ENCODE assay signal across 1 cellular context in the genomic region with DNA sequence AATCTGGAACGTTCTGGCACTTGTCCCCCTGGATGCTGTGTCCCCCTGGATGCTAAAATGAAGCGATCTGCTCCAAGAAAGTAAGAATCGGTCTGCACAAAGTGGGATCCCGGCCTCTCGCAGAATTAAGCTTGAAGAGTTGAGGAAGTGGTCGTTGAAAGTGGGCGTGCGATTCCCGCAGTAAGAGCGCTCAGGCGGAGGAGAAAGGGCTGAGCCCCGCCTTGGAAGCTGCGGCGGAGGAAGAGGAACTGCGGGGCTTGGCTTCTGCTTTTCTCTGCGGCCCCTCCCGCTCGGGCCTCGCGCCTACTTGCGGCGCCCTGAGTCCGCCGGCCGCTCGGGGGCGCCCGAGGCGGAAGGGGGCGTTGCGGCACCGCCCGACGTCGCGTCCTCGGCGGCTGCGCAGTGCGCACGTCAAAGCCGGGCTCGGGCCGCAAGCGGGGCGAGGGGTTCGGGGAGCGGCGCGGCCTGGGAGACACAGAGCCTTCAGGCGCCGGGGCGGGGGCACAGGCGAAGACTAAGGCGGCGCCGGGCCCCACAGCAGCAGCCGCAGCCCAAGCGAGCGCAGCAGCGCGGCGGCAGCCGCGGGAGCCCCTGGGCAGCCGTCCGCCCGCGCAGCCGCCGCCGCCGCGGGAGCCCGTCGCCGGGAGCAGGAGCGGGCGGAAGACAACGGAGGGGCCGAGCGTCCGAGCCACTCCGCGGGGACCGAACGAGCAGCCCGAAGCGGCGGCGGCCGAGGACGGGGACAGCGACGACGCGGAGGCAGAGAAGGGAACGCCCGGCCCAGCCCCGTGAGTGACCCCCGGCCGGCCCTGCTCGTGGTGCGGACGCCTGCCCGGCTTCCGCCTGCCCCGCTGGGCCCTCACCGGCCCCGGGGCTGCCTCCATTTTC.
A peak's percentile ranks its signal among the peaks of the same experiment; 100 is the strongest.
TF ChIP-seq lines count a peak whose summit lies in the region.

A gene (plus strand): TSS at position 400 of the 888 bp plus-strand sequence. CDS start 47,160 bp downstream, outside the sequence.

TF ChIP-seq in HepG2, 621 proteins besides CTCF, POLR2A, EP300 and RAD21 (continued from another document and continues in another):
- TF ChIP-seq, protein P1, sequence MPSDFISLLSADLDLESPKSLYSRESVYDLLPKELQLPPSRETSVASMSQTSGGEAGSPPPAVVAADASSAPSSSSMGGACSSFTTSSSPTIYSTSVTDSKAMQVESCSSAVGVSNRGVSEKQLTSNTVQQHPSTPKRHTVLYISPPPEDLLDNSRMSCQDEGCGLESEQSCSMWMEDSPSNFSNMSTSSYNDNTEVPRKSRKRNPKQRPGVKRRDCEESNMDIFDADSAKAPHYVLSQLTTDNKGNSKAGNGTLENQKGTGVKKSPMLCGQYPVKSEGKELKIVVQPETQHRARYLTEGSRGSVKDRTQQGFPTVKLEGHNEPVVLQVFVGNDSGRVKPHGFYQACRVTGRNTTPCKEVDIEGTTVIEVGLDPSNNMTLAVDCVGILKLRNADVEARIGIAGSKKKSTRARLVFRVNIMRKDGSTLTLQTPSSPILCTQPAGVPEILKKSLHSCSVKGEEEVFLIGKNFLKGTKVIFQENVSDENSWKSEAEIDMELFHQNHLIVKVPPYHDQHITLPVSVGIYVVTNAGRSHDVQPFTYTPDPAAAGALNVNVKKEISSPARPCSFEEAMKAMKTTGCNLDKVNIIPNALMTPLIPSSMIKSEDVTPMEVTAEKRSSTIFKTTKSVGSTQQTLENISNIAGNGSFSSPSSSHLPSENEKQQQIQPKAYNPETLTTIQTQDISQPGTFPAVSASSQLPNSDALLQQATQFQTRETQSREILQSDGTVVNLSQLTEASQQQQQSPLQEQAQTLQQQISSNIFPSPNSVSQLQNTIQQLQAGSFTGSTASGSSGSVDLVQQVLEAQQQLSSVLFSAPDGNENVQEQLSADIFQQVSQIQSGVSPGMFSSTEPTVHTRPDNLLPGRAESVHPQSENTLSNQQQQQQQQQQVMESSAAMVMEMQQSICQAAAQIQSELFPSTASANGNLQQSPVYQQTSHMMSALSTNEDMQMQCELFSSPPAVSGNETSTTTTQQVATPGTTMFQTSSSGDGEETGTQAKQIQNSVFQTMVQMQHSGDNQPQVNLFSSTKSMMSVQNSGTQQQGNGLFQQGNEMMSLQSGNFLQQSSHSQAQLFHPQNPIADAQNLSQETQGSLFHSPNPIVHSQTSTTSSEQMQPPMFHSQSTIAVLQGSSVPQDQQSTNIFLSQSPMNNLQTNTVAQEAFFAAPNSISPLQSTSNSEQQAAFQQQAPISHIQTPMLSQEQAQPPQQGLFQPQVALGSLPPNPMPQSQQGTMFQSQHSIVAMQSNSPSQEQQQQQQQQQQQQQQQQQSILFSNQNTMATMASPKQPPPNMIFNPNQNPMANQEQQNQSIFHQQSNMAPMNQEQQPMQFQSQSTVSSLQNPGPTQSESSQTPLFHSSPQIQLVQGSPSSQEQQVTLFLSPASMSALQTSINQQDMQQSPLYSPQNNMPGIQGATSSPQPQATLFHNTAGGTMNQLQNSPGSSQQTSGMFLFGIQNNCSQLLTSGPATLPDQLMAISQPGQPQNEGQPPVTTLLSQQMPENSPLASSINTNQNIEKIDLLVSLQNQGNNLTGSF (CRISPR knock-in tag; IDR thresholded peaks at IDR 0.05): no peak
- no peak for TF ChIP-seq HHEX (CRISPR knock-in tag; IDR thresholded peaks at IDR 0.05)
- TF ChIP-seq HOXA7 (CRISPR knock-in tag; IDR thresholded peaks at IDR 0.05): no peak
- TF ChIP-seq PCBP1 (IDR thresholded peaks at IDR 0.05; ENCODE audit: borderline replicate concordance, low read depth, low read length): no peak
- TF ChIP-seq TBL1XR1 (IDR thresholded peaks at IDR 0.05; ENCODE audit: borderline replicate concordance, low read length, partially characterized antibody): no peak
- TF ChIP-seq PRMT3 (CRISPR knock-in tag; IDR thresholded peaks at IDR 0.05; ENCODE audit: borderline replicate concordance, low read depth): peak; percentile 95
- no peak for TF ChIP-seq TBX3 (IDR thresholded peaks at IDR 0.05; ENCODE audit: borderline replicate concordance)
- no peak for TF ChIP-seq NR2F6 (IDR thresholded peaks at IDR 0.05)
- TF ChIP-seq NR2F6 (CRISPR knock-in tag; IDR thresholded peaks at IDR 0.05): peak; percentile 52; the same call in 1 of the 2 replicates
- no peak; the same call in 1 of the 2 replicates for TF ChIP-seq BRD4 (CRISPR knock-in tag; IDR thresholded peaks at IDR 0.05)
- TF ChIP-seq, protein P2, sequence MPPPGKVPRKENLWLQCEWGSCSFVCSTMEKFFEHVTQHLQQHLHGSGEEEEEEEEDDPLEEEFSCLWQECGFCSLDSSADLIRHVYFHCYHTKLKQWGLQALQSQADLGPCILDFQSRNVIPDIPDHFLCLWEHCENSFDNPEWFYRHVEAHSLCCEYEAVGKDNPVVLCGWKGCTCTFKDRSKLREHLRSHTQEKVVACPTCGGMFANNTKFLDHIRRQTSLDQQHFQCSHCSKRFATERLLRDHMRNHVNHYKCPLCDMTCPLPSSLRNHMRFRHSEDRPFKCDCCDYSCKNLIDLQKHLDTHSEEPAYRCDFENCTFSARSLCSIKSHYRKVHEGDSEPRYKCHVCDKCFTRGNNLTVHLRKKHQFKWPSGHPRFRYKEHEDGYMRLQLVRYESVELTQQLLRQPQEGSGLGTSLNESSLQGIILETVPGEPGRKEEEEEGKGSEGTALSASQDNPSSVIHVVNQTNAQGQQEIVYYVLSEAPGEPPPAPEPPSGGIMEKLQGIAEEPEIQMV (CRISPR knock-in tag; IDR thresholded peaks at IDR 0.05; ENCODE audit: low read depth): peak; percentile 24; the same call in 1 of the 2 replicates
- TF ChIP-seq, protein P3, sequence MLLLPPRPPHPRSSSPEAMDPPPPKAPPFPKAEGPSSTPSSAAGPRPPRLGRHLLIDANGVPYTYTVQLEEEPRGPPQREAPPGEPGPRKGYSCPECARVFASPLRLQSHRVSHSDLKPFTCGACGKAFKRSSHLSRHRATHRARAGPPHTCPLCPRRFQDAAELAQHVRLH (CRISPR knock-in tag; IDR thresholded peaks at IDR 0.05; ENCODE audit: borderline replicate concordance, low read depth): peak; percentile 80; the same call in 1 of the 2 replicates
- TF ChIP-seq ZNF556 (CRISPR knock-in tag; IDR thresholded peaks at IDR 0.05; ENCODE audit: borderline replicate concordance): no peak; the same call in 1 of the 2 replicates
- TF ChIP-seq, protein P4, sequence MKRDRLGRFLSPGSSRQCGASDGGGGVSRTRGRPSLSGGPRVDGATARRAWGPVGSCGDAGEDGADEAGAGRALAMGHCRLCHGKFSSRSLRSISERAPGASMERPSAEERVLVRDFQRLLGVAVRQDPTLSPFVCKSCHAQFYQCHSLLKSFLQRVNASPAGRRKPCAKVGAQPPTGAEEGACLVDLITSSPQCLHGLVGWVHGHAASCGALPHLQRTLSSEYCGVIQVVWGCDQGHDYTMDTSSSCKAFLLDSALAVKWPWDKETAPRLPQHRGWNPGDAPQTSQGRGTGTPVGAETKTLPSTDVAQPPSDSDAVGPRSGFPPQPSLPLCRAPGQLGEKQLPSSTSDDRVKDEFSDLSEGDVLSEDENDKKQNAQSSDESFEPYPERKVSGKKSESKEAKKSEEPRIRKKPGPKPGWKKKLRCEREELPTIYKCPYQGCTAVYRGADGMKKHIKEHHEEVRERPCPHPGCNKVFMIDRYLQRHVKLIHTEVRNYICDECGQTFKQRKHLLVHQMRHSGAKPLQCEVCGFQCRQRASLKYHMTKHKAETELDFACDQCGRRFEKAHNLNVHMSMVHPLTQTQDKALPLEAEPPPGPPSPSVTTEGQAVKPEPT (CRISPR knock-in tag; IDR thresholded peaks at IDR 0.05; ENCODE audit: low read depth): no peak
- TF ChIP-seq RXRB (CRISPR knock-in tag; IDR thresholded peaks at IDR 0.05; ENCODE audit: borderline replicate concordance): peak; percentile 76
- TF ChIP-seq MBD4 (IDR thresholded peaks at IDR 0.05; ENCODE audit: borderline replicate concordance, low read length): no peak
- TF ChIP-seq, protein P5, sequence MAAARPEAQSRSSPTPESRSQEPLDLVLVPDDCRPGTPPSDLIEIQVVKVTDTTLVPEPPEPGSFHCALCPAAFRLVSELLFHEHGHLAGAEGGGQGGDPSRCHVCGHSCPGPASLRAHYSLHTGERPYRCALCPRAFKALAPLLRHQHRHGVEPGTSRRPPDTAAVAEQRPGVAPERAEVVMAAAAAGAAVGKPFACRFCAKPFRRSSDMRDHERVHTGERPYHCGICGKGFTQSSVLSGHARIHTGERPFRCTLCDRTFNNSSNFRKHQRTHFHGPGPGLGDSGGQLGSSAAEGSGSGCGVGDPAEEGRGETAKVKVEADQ (CRISPR knock-in tag; IDR thresholded peaks at IDR 0.05; ENCODE audit: borderline replicate concordance): peak; percentile 92; the same call in 1 of the 2 replicates
- 0 out of 2 replicates have a peak, but pooled peaks have one; percentile 55 for TF ChIP-seq WIZ (CRISPR knock-in tag; IDR thresholded peaks at IDR 0.05)
- peak; percentile 55 for TF ChIP-seq FOSL2 (CRISPR knock-in tag; IDR thresholded peaks at IDR 0.05)
- peak; percentile 63 for TF ChIP-seq HDAC1 (CRISPR knock-in tag; IDR thresholded peaks at IDR 0.05)
- TF ChIP-seq PHF8 (CRISPR knock-in tag; IDR thresholded peaks at IDR 0.05): peak; percentile 78
- peak; percentile 86; the same call in 1 of the 2 replicates for TF ChIP-seq DNMT1 (CRISPR knock-in tag; IDR thresholded peaks at IDR 0.05)
- no peak for TF ChIP-seq CCAR2 (optimal IDR thresholded peaks at IDR 0.05; ENCODE audit: low read depth, low read length)
- TF ChIP-seq NR2C2 (CRISPR knock-in tag; IDR thresholded peaks at IDR 0.05; ENCODE audit: borderline replicate concordance): peak; percentile 39; the same call in 1 of the 2 replicates
- peak; percentile 35; the same call in 1 of the 2 replicates for TF ChIP-seq ZNF317 (CRISPR knock-in tag; IDR thresholded peaks at IDR 0.05)
- TF ChIP-seq, protein P6, sequence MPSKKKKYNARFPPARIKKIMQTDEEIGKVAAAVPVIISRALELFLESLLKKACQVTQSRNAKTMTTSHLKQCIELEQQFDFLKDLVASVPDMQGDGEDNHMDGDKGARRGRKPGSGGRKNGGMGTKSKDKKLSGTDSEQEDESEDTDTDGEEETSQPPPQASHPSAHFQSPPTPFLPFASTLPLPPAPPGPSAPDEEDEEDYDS (CRISPR knock-in tag; IDR thresholded peaks at IDR 0.05): peak; percentile 79
- TF ChIP-seq RBM39 (IDR thresholded peaks at IDR 0.05; ENCODE audit: low read depth, low read length, poor library complexity, severe bottlenecking): peak; percentile 46
- peak; percentile 73 for TF ChIP-seq ZEB1 (IDR thresholded peaks at IDR 0.05; ENCODE audit: insufficient replicate concordance, low read depth)
- peak; percentile 79 for TF ChIP-seq POLR2G (IDR thresholded peaks at IDR 0.05; ENCODE audit: low read depth, low read length)
- no peak for TF ChIP-seq ZNF883 (CRISPR knock-in tag; IDR thresholded peaks at IDR 0.05; ENCODE audit: not compliant biosample characterization)
- no peak for TF ChIP-seq SNRNP70 (IDR thresholded peaks at IDR 0.05; ENCODE audit: low read depth, low read length)
- TF ChIP-seq HIVEP1 (CRISPR knock-in tag; IDR thresholded peaks at IDR 0.05): no peak
- TF ChIP-seq, protein P7, sequence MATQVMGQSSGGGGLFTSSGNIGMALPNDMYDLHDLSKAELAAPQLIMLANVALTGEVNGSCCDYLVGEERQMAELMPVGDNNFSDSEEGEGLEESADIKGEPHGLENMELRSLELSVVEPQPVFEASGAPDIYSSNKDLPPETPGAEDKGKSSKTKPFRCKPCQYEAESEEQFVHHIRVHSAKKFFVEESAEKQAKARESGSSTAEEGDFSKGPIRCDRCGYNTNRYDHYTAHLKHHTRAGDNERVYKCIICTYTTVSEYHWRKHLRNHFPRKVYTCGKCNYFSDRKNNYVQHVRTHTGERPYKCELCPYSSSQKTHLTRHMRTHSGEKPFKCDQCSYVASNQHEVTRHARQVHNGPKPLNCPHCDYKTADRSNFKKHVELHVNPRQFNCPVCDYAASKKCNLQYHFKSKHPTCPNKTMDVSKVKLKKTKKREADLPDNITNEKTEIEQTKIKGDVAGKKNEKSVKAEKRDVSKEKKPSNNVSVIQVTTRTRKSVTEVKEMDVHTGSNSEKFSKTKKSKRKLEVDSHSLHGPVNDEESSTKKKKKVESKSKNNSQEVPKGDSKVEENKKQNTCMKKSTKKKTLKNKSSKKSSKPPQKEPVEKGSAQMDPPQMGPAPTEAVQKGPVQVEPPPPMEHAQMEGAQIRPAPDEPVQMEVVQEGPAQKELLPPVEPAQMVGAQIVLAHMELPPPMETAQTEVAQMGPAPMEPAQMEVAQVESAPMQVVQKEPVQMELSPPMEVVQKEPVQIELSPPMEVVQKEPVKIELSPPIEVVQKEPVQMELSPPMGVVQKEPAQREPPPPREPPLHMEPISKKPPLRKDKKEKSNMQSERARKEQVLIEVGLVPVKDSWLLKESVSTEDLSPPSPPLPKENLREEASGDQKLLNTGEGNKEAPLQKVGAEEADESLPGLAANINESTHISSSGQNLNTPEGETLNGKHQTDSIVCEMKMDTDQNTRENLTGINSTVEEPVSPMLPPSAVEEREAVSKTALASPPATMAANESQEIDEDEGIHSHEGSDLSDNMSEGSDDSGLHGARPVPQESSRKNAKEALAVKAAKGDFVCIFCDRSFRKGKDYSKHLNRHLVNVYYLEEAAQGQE (IDR thresholded peaks at IDR 0.05; ENCODE audit: borderline replicate concordance in 1 of 2, low read depth in 1 of 2, low read length in 2 of 2): peak in 1 of 2 experiments; percentile 46; a peak in 1 of 4 replicates
- no peak for TF ChIP-seq RXRA (CRISPR knock-in tag; IDR thresholded peaks at IDR 0.05)
- TF ChIP-seq, protein P8, sequence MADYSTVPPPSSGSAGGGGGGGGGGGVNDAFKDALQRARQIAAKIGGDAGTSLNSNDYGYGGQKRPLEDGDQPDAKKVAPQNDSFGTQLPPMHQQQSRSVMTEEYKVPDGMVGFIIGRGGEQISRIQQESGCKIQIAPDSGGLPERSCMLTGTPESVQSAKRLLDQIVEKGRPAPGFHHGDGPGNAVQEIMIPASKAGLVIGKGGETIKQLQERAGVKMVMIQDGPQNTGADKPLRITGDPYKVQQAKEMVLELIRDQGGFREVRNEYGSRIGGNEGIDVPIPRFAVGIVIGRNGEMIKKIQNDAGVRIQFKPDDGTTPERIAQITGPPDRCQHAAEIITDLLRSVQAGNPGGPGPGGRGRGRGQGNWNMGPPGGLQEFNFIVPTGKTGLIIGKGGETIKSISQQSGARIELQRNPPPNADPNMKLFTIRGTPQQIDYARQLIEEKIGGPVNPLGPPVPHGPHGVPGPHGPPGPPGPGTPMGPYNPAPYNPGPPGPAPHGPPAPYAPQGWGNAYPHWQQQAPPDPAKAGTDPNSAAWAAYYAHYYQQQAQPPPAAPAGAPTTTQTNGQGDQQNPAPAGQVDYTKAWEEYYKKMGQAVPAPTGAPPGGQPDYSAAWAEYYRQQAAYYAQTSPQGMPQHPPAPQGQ (CRISPR knock-in tag; IDR thresholded peaks at IDR 0.05; ENCODE audit: borderline replicate concordance): no peak
- 0 out of 2 replicates have a peak, but pooled peaks have one; percentile 51 for TF ChIP-seq ZNF713 (CRISPR knock-in tag; IDR thresholded peaks at IDR 0.05)
- no peak for TF ChIP-seq MLLT10 (CRISPR knock-in tag; IDR thresholded peaks at IDR 0.05)
